13 cellular contexts compared by ENCODE assay signal in genomic region chr5:133995341-133995740, GRCh38. TPM values are rescaled to one million over a fixed set of nuclear protein-coding genes. Genes with fewer than 3 reads are reported as not detected.
A peak's percentile ranks its signal among the peaks of the same experiment; 100 is the strongest.
DNase-seq lines count a peak whose midpoint lies in the region; ATAC-seq and TF ChIP-seq lines count a peak whose summit lies in the region.
"Had no signal": no experiment of that assay in that cellular context is flagged by ENCODE, and none has a peak within 500 bp of the region (broad histone marks: within the 10 kb centered on the region; RNA-seq: fewer than 3 reads in every experiment).

No MANE protein-coding gene starts in this region.

- H3K56ac ChIP-seq in H9 (ENCODE audit: insufficient read length, low read depth, low read length): no peak overlapping the region

- H3K9me3 ChIP-seq in BLaER1 treated with 17β-estradiol and CSF1 and Interleukin-3, amounts not matched to agents 10 nM and 100 nM (replicated peaks in 1 of 11): no peaks in the 10 kb centered on the region
- H3K9me3 ChIP-seq in H9 (ENCODE audit: control insufficient read depth, low read depth, low read length) (no peaks in the 10 kb centered on the region), body of pancreas (no peaks in the 10 kb centered on the region), mucosa of stomach (ENCODE audit: control insufficient read depth, low read length) (no peaks in the 10 kb centered on the region), esophagus squamous epithelium (no peaks in the 10 kb centered on the region)
- H3K9me3 ChIP-seq: ovary, tibial nerve had no signal

- H2BK15ac ChIP-seq in H9 (ENCODE audit: low read depth, low read length): no peak overlapping the region

- H3K27ac Mint-ChIP-seq in H9: peak overlapping the region; percentile 33 to 82 (median 37); a peak in 6 of 7 replicates

- no peak overlapping the region for H4K91ac ChIP-seq in H9 (ENCODE audit: insufficient read length, low read depth, low read length)

- H2AK5ac ChIP-seq in H9 (ENCODE audit: insufficient read length, low read length): no peak overlapping the region

- H3K79me2 ChIP-seq in H9 (ENCODE audit: insufficient read depth, low read length): peaks cover 67% of the 10 kb centered on the region

- peaks cover 35 to 38% of the 10 kb centered on the region in 2 experiments for H3K4me1 Mint-ChIP-seq in H9

- H3K9ac ChIP-seq in BLaER1 treated with 17β-estradiol and CSF1 and Interleukin-3, amounts not matched to agents 10 nM and 100 nM: peak overlapping the region; percentile 52 to 80 (median 69); a peak in 21 of 22 replicates
- H3K9ac ChIP-seq in H9 (ENCODE audit: extremely low read depth, insufficient read length, low read length) (no peak overlapping the region), mucosa of stomach (ENCODE audit: low read length) (peak overlapping the region; percentile 14)

- no peak overlapping the region for H3K4ac ChIP-seq in H9 (ENCODE audit: low read depth, low read length)

- no peak overlapping the region for H2AFZ ChIP-seq in H9 (ENCODE audit: low read length)

- H2BK5ac ChIP-seq in H9 (ENCODE audit: insufficient read length, low read length): no peak overlapping the region

- intact Hi-C loops in body of pancreas (cut with DNase I) (no loop called here), esophagus squamous epithelium (cut with DNase I) (no loop called here)

- H3K27me3 Mint-ChIP-seq in H9 (ENCODE audit: low read depth): no peaks in the 10 kb centered on the region

- no peaks in the 10 kb centered on the region; a peak in 1 of 5 replicates for H3K9me3 Mint-ChIP-seq in H9

- no peak for ATAC-seq in body of pancreas
- ATAC-seq in HG02571 (IDR thresholded peaks at IDR 0.05; ENCODE audit: unreplicated experiment): no peak
- no peak for ATAC-seq in HG03571 (IDR thresholded peaks at IDR 0.05; ENCODE audit: unreplicated experiment)

- no peak for DNase-seq in H9
- DNase-seq in body of pancreas: no peak
- DNase-seq in UCSD-AML1 (lab: John Stamatoyannopoulos, UW; ENCODE audit: unreplicated experiment): no peak
- DNase-seq in esophagus squamous epithelium (lab: John Stamatoyannopoulos, UW): no peak
- DNase-seq: cerebellar nuclear complex, foreskin fibroblast, NCI-H146, ovary had no signal

- H3K4me3 Mint-ChIP-seq in H9: peak overlapping the region in 1 of 2 experiments; percentile 1; a peak in 1 of 5 replicates

- peak overlapping the region; percentile 8 to 64 (median 48); a peak in 18 of 20 replicates for H3K4me3 ChIP-seq in BLaER1 treated with 17β-estradiol and CSF1 and Interleukin-3, amounts not matched to agents 10 nM and 100 nM
- H3K4me3 ChIP-seq in body of pancreas: no peak overlapping the region
- no peak overlapping the region for H3K4me3 ChIP-seq in mucosa of stomach (ENCODE audit: low read length)
- H3K4me3 ChIP-seq in esophagus squamous epithelium: no peak overlapping the region
- H3K4me3 ChIP-seq: ovary had no signal

- H4K5ac ChIP-seq in H9 (ENCODE audit: insufficient read length, low read depth, low read length): no peak overlapping the region

- no peak overlapping the region for H3T11ph ChIP-seq in H9 (ENCODE audit: low read length)

- no peak overlapping the region for H2BK20ac ChIP-seq in H9 (ENCODE audit: low read depth, low read length, poor library complexity, severe bottlenecking)

- no peaks in the 10 kb centered on the region for H3K23me2 ChIP-seq in H9 (ENCODE audit: insufficient read length, low read depth, low read length, poor library complexity, severe bottlenecking)

- H3K18ac ChIP-seq in H9 (ENCODE audit: insufficient read length, low read depth, low read length): no peak overlapping the region

- H3K27ac ChIP-seq in BLaER1 treated with 17β-estradiol and CSF1 and Interleukin-3, amounts not matched to agents 10 nM and 100 nM: peak overlapping the region in 9 of 11 experiments; percentile 20 to 76 (median 59); a peak in 17 of 22 replicates
- H3K27ac ChIP-seq in H9 (ENCODE audit: insufficient read length, low read depth, low read length) (no peak overlapping the region), body of pancreas (peak overlapping the region in 3 of 4 donors; percentile 22 to 45 (median 42)), esophagus squamous epithelium (no peak overlapping the region)

- H4K20me1 ChIP-seq in BLaER1 treated with 17β-estradiol and CSF1 and Interleukin-3, amounts not matched to agents 10 nM and 100 nM: peaks cover 90 to 100% (median 100%) of the 10 kb centered on the region in 11 experiments
- H4K20me1 ChIP-seq in H9 (ENCODE audit: control insufficient read depth, insufficient read depth, insufficient read length): peaks cover 5% of the 10 kb centered on the region

- H2BK120ac ChIP-seq in H9 (ENCODE audit: low read depth, low read length, poor library complexity, severe bottlenecking): no peak overlapping the region

- H4K8ac ChIP-seq in H9 (replicated peaks; ENCODE audit: insufficient read length, low read depth, low read length): no peak overlapping the region

- TF ChIP-seq POLR2A in body of pancreas (IDR thresholded peaks at IDR 0.05): no peak
- no peak for TF ChIP-seq POLR2A in esophagus squamous epithelium (IDR thresholded peaks at IDR 0.05)

- peaks cover 94 to 100% (median 100%) of the 10 kb centered on the region in 10 experiments for H3K4me1 ChIP-seq in BLaER1 treated with 17β-estradiol and CSF1 and Interleukin-3, amounts not matched to agents 10 nM and 100 nM
- H3K4me1 ChIP-seq in H9 (ENCODE audit: insufficient read depth, low read length) (peaks cover 6% of the 10 kb centered on the region; the same call in 1 of the 2 replicates), body of pancreas (peaks cover 60% of the 10 kb centered on the region), mucosa of stomach (ENCODE audit: control insufficient read depth, insufficient read depth, low read length) (peaks cover 57% of the 10 kb centered on the region), esophagus squamous epithelium (peaks cover 15 to 80% (median 51%) of the 10 kb centered on the region in 3 donors)

- TF ChIP-seq CTCF in H9 (conservative IDR thresholded peaks at IDR 0.05) (no peak), body of pancreas (IDR thresholded peaks at IDR 0.05) (no peak), esophagus squamous epithelium (IDR thresholded peaks at IDR 0.05) (no peak)

- H3K27me3 ChIP-seq in BLaER1 treated with 17β-estradiol and CSF1 and Interleukin-3, amounts not matched to agents 10 nM and 100 nM: no peaks in the 10 kb centered on the region
- H3K27me3 ChIP-seq in H9 (ENCODE audit: insufficient read depth, low read length): no peaks in the 10 kb centered on the region
- no peaks in the 10 kb centered on the region for H3K27me3 ChIP-seq in body of pancreas
- no peaks in the 10 kb centered on the region for H3K27me3 ChIP-seq in mucosa of stomach (ENCODE audit: control insufficient read depth, insufficient read depth, low read length)
- H3K27me3 ChIP-seq in esophagus squamous epithelium: no peaks in the 10 kb centered on the region
- H3K27me3 ChIP-seq: ovary, tibial nerve had no signal

- peak overlapping the region; percentile 77 to 100 (median 97) for H3K4me2 ChIP-seq in BLaER1 treated with 17β-estradiol and CSF1 and Interleukin-3, amounts not matched to agents 10 nM and 100 nM
- H3K4me2 ChIP-seq in H9 (ENCODE audit: insufficient read depth, insufficient read length, low read length): no peak overlapping the region

- no CpG with 5 or more reads among the region's 8 CpGs for WGBS in H9 (ENCODE audit: extremely low coverage, insufficient read length, low lambda C conversion rate)
- WGBS in body of pancreas, 2 donors: 54 to 57% methylated on average over 8 of the region's 8 CpGs
- WGBS in esophagus squamous epithelium, 2 donors: 68 to 71% methylated on average over 8 of the region's 8 CpGs

- H3K79me1 ChIP-seq in H9 (ENCODE audit: insufficient read depth, low read depth, low read length, poor library complexity, severe bottlenecking): peaks cover 16% of the 10 kb centered on the region

- H3K36me3 ChIP-seq in BLaER1 treated with 17β-estradiol and CSF1 and Interleukin-3, amounts not matched to agents 10 nM and 100 nM: peaks cover 12 to 38% (median 29%) of the 10 kb centered on the region in 11 experiments; a peak in 21 of 22 replicates
- H3K36me3 ChIP-seq in body of pancreas (replicated peaks in 1 of 2; ENCODE audit: insufficient read depth in 1 of 2, low read depth in 2 of 2) (peaks cover 0 to 6% of the 10 kb centered on the region in 2 donors), mucosa of stomach (ENCODE audit: control insufficient read depth, insufficient read depth, low read length) (peaks cover 10% of the 10 kb centered on the region), esophagus squamous epithelium (peaks cover 7 to 28% (median 8%) of the 10 kb centered on the region in 3 donors)
- H3K36me3 ChIP-seq: ovary had no signal

- no peak overlapping the region for H3K14ac ChIP-seq in H9 (ENCODE audit: insufficient read depth, low read length)

- H3K36me3 Mint-ChIP-seq in H9 (ENCODE audit: insufficient read depth in 1 of 3, low read depth in 3 of 3): peaks cover 2 to 12% (median 12%) of the 10 kb centered on the region in 3 experiments; a peak in 6 of 7 replicates

- H3K23ac ChIP-seq in H9 (ENCODE audit: insufficient read length, low read depth, low read length): no peak overlapping the region

- no peak overlapping the region for H2BK12ac ChIP-seq in H9 (ENCODE audit: insufficient read length, low read depth, low read length)

RNA-seq across cellular contexts. Expression of gene VDAC1, which starts 9.4 kb away (rescaled TPM):
- total RNA-seq in H9 (2021) (206 and 208 TPM in 2 replicates), body of pancreas (10 to 100 TPM; 37.6 to 65.1 TPM), esophagus squamous epithelium (100 to 1,000 TPM; 151 to 220 (median 188) TPM)

RNA-seq across cellular contexts. Expression of gene C5orf15, which starts 26.9 kb away (rescaled TPM):
- total RNA-seq in H9 (2021) (32.7 and 33.4 TPM in 2 replicates), body of pancreas (10 to 100 TPM; 20.4 to 28.0 TPM), esophagus squamous epithelium (10 to 100 TPM; 16.5 to 38.0 (median 22.0) TPM)

Comparison
In these comparisons a context has a peak if more than half of its experiments do, and no peak if none do; other contexts are left out.
1. H3K27ac ChIP-seq: peak in BLaER1 treated with 17β-estradiol and CSF1 and Interleukin-3, amounts not matched to agents 10 nM and 100 nM (9 of 11) and body of pancreas (3 of 4); none in H9 (single experiment) and esophagus squamous epithelium (0 of 4).
2. H3K4me3 ChIP-seq: peak in BLaER1 treated with 17β-estradiol and CSF1 and Interleukin-3, amounts not matched to agents 10 nM and 100 nM (10 of 10); none in body of pancreas (0 of 2), mucosa of stomach (single experiment) and esophagus squamous epithelium (0 of 4).